In genomic region chr5:76808142-76808691, GRCh38 we compare ENCODE assay signal across 1 cellular context.
A peak's percentile ranks its signal among the peaks of the same experiment; 100 is the strongest.
TF ChIP-seq lines count a peak whose summit lies in the region.

No MANE protein-coding gene starts in this region.

TF ChIP-seq in HCT116, 20 proteins besides CTCF, POLR2A, EP300 and RAD21 (continued from another document):
- TF ChIP-seq, protein P1, sequence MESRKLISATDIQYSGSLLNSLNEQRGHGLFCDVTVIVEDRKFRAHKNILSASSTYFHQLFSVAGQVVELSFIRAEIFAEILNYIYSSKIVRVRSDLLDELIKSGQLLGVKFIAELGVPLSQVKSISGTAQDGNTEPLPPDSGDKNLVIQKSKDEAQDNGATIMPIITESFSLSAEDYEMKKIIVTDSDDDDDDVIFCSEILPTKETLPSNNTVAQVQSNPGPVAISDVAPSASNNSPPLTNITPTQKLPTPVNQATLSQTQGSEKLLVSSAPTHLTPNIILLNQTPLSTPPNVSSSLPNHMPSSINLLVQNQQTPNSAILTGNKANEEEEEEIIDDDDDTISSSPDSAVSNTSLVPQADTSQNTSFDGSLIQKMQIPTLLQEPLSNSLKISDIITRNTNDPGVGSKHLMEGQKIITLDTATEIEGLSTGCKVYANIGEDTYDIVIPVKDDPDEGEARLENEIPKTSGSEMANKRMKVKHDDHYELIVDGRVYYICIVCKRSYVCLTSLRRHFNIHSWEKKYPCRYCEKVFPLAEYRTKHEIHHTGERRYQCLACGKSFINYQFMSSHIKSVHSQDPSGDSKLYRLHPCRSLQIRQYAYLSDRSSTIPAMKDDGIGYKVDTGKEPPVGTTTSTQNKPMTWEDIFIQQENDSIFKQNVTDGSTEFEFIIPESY (IDR thresholded peaks at IDR 0.05; ENCODE audit: extremely low read depth, insufficient replicate concordance, low read length), result no peak
- no peak for TF ChIP-seq SP1 (IDR thresholded peaks at IDR 0.05; ENCODE audit: low read depth)
- peak; percentile 22; the same call in 1 of the 2 replicates for TF ChIP-seq ZFX (IDR thresholded peaks at IDR 0.05)
- TF ChIP-seq FOSL1 (IDR thresholded peaks at IDR 0.05; ENCODE audit: low read depth), result no peak
- no peak for TF ChIP-seq SRF (IDR thresholded peaks at IDR 0.05; ENCODE audit: low read depth)
